ENCODE assay signal across 8 cellular contexts in the genomic region with DNA sequence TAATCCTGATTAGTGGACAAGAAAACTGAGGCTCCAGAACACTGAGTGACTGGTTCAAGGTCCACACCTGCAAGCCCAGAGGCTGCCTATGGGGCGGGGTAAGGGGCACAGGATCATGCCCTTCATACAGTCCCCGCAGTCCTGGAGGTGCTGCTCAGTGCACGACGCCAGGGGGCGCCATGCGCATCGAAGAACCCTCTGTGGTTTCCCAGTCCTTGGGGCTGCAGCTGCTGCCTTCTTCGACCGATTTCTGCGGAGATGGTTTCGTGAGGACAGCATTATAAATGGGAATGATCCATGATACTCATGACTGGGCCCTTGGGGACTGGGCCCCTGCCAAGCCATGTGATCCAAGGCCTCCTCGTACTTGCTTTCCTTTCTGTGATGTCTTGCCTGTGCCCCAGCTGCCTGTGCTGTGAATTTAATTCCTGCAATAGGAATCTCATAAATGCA. TPM values are rescaled to one million over a fixed set of nuclear protein-coding genes. Genes with fewer than 3 reads are reported as not detected.
A peak's percentile ranks its signal among the peaks of the same experiment; 100 is the strongest.
DNase-seq lines count a peak whose midpoint lies in the region; ATAC-seq and TF ChIP-seq lines count a peak whose summit lies in the region.

No MANE protein-coding gene starts in this region.

- H2AFZ ChIP-seq in parathyroid adenoma, result no peak overlapping the region

- H3K9ac ChIP-seq in parathyroid adenoma, result no peak overlapping the region

- peaks cover 2% of the 10 kb centered on the region for H3K4me1 Mint-ChIP-seq in activated naive CD8-positive, alpha-beta T cell treated with anti-CD3 and anti-CD28 coated beads for 36 hours

- ATAC-seq in Panc1 (peak; percentile 95), GM19395 (IDR thresholded peaks at IDR 0.05; ENCODE audit: unreplicated experiment) (no peak)

- POLR2A ChIA-PET in Panc1 (lab: Charles Lee), result no interaction called here

- H3K79me2 ChIP-seq in parathyroid adenoma, result no peaks in the 10 kb centered on the region

- H3K27me3 Mint-ChIP-seq in activated naive CD8-positive, alpha-beta T cell treated with anti-CD3 and anti-CD28 coated beads for 36 hours, result peaks cover 10% of the 10 kb centered on the region

- intact Hi-C loops in Panc1 (cut with micrococcal nuclease; ENCODE audit: unreplicated experiment) (loop anchor here (2.0 kb wide), 1 partner anchor 104 kb away; no protein-coding TSS in a partner anchor), vagina (cut with DNase I) (loop anchor here (1.0 kb wide), 1 partner anchor 107 kb away; no protein-coding TSS in a partner anchor)

- H3K36me3 Mint-ChIP-seq in activated naive CD8-positive, alpha-beta T cell treated with anti-CD3 and anti-CD28 coated beads for 36 hours, result no peaks in the 10 kb centered on the region

- H3K36me3 ChIP-seq in Panc1 (ENCODE audit: control insufficient read depth, insufficient read depth, low read length) (no peaks in the 10 kb centered on the region), cardiac muscle cell (no peaks in the 10 kb centered on the region), parathyroid adenoma (ENCODE audit: control insufficient read depth, insufficient read depth, low read length) (no peaks in the 10 kb centered on the region), vagina (no peaks in the 10 kb centered on the region)

- CTCF ChIA-PET in Panc1 (lab: Charles Lee), result interaction anchor here (1.0 to 1.7 kb wide), 3 partner anchors 80 to 105 kb away, joined by 3 to 26 read pairs (median 6); no protein-coding TSS in a partner anchor

- DNase-seq in DMS79 treated with DMSO at 0.1 percent for 48 hours (lab: John Stamatoyannopoulos, UW) (peak; percentile 78), KBM-7 (peak; percentile 63), Panc1 (ENCODE audit: low read depth, low spot score) (no peak), cardiac muscle cell (ENCODE audit: low read depth in 1 of 2, low spot score in 1 of 2) (peak; percentile 87 to 88), vagina (ENCODE audit: extremely low spot score in 2 of 2) (peak in 1 of 2 donors; percentile 90)
- peak; percentile 61 for DNase-seq in activated naive CD8-positive, alpha-beta T cell treated with anti-CD3 and anti-CD28 coated beads for 36 hours

- H3K4me3 Mint-ChIP-seq in activated naive CD8-positive, alpha-beta T cell treated with anti-CD3 and anti-CD28 coated beads for 36 hours, result no peak overlapping the region

- TF ChIP-seq CTCF in Panc1 (IDR thresholded peaks at IDR 0.05), result peak; percentile 93
- peak; percentile 97 for TF ChIP-seq CTCF in cardiac muscle cell (IDR thresholded peaks at IDR 0.05; ENCODE audit: low read depth, low read length)
- peak; percentile 78 for TF ChIP-seq CTCF in parathyroid adenoma (IDR thresholded peaks at IDR 0.05)
- TF ChIP-seq CTCF in vagina (IDR thresholded peaks at IDR 0.05), result peak; percentile 91 to 95 (median 92)

- no peak overlapping the region for H3K4me2 ChIP-seq in parathyroid adenoma (ENCODE audit: low read length)

- peaks cover 3% of the 10 kb centered on the region for H3K9me3 Mint-ChIP-seq in activated naive CD8-positive, alpha-beta T cell treated with anti-CD3 and anti-CD28 coated beads for 36 hours

- H3K27ac Mint-ChIP-seq in activated naive CD8-positive, alpha-beta T cell treated with anti-CD3 and anti-CD28 coated beads for 36 hours, result no peak overlapping the region

- TF ChIP-seq POLR2A in vagina (IDR thresholded peaks at IDR 0.05), result no peak

- H3K27ac ChIP-seq in Panc1 (ENCODE audit: low read length), result no peak overlapping the region
- H3K27ac ChIP-seq in cardiac muscle cell, result no peak overlapping the region
- H3K27ac ChIP-seq in parathyroid adenoma, result no peak overlapping the region
- H3K27ac ChIP-seq in vagina, result peak overlapping the region; percentile 65

- H3K4me3 ChIP-seq in Panc1 (ENCODE audit: low read depth in 2 of 2, low read length in 2 of 2) (no peak overlapping the region), cardiac muscle cell (no peak overlapping the region), parathyroid adenoma (ENCODE audit: low read depth, low read length) (peak overlapping the region; percentile 11), vagina (no peak overlapping the region)

- H3K9me3 ChIP-seq in Panc1 (ENCODE audit: control insufficient read depth, insufficient read depth, low read depth, low read length) (no peaks in the 10 kb centered on the region), cardiac muscle cell (ENCODE audit: low read depth) (no peaks in the 10 kb centered on the region), parathyroid adenoma (ENCODE audit: control insufficient read depth, low read length) (no peaks in the 10 kb centered on the region), vagina (no peaks in the 10 kb centered on the region)

- H3K4me1 ChIP-seq in Panc1 (ENCODE audit: control insufficient read depth, insufficient read depth, low read length), result peaks cover 2% of the 10 kb centered on the region; the same call in 1 of the 2 replicates
- no peaks in the 10 kb centered on the region for H3K4me1 ChIP-seq in cardiac muscle cell (ENCODE audit: low read depth)
- peaks cover 2% of the 10 kb centered on the region for H3K4me1 ChIP-seq in parathyroid adenoma
- H3K4me1 ChIP-seq in vagina, result peaks cover 13% of the 10 kb centered on the region

- in situ Hi-C loops in KBM-7 (cut with MboI; ENCODE audit: low pct_unique_long_range_greater_than_20kb, low sequenced_read_pairs), result loop anchor here (10.0 kb wide), 1 partner anchor 112 kb away; no protein-coding TSS in a partner anchor
- in situ Hi-C loops in Panc1 (cut with HindIII; ENCODE audit: low pct_unique_long_range_greater_than_20kb, low sequenced_read_pairs), result no loop called here

- BruUV-seq in Panc1 (replicated peaks; lab: Mats Ljungman, UMichigan), result no TSS peak

- H3K27me3 ChIP-seq in Panc1 (ENCODE audit: control insufficient read depth, insufficient read depth, low read length), result no peaks in the 10 kb centered on the region
- no peaks in the 10 kb centered on the region for H3K27me3 ChIP-seq in cardiac muscle cell
- no peaks in the 10 kb centered on the region for H3K27me3 ChIP-seq in parathyroid adenoma (ENCODE audit: control insufficient read depth, insufficient read depth, low read length)
- no peaks in the 10 kb centered on the region for H3K27me3 ChIP-seq in vagina

RNA-seq across cellular contexts. Expression of a gene that starts 37.1 kb away (rescaled TPM):
- total RNA-seq in Panc1 (2021; ENCODE audit: unreplicated experiment) (5.9 TPM), cardiac muscle cell (55.4 and 57.2 TPM in 2 replicates), vagina (75.6 TPM)
- 7.2 TPM for polyA plus RNA-seq in Panc1 (2012; ENCODE audit: insufficient read length)
- total RNA-seq in activated naive CD8-positive, alpha-beta T cell treated with anti-CD3 and anti-CD28 coated beads for 36 hours, result not detected
- 30.8 and 32.3 TPM in 2 replicates for polyA plus RNA-seq in cardiac muscle cell
